Comparison of ENCODE assay signal across 9 cellular contexts in the genomic region with DNA sequence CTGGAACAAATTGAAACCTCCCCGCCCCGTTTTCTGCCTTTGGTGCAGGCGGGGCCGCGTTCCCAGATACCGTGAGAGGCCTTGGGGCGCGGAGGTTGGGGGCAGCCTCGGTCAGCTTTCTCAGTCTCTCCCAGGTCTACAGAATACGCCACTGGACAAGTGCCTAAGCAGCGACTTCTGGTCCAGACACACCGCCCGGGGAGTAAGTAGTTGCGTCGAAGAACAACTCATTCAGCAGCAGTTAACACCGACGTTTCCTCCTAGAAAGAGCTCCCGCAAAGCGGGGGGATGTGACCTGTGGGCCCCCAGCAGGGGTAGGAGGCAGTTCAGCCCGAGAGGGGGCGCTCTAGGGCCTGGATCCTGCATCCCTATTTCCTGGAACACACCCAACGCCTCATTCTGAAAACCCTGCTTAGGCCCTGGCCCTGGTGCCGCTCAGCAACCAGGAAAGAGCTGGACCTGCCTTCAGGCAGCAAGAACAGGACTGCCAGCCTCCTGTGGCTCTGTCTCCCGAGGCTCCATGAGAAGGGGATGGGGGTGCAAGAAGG. TPM values are rescaled to one million over a fixed set of nuclear protein-coding genes. Genes with fewer than 3 reads are reported as not detected.
DNase-seq lines count a peak whose midpoint lies in the region; ATAC-seq and TF ChIP-seq lines count a peak whose summit lies in the region.
"Had no signal": no experiment of that assay in that cellular context is flagged by ENCODE, and none has a peak within 500 bp of the region (broad histone marks: within the 10 kb centered on the region; RNA-seq: fewer than 3 reads in every experiment).

No MANE protein-coding gene starts in this region.

- H3K4me3 Mint-ChIP-seq in activated CD4-positive, alpha-beta T cell treated with anti-CD3 and anti-CD28 coated beads, Interleukin-2, amount 10 ng/mL, durations not matched to agents 24 days and 14 days, result peak overlapping the region; percentile 53
- H3K4me3 Mint-ChIP-seq in T-helper 17 cell, result peak overlapping the region; percentile 77
- peak overlapping the region; percentile 59 to 67 for H3K4me3 Mint-ChIP-seq in stimulated activated naive B cell treated with anti-CD40 and anti-IgM and Interleukin-4, amounts not matched to agents 10 μg/mL and 1 μg/mL and 100 μg/mL, for 72 hours

- no peaks in the 10 kb centered on the region for H3K36me3 ChIP-seq in hepatocyte (replicated peaks; ENCODE audit: insufficient read depth, low read depth)

- intact Hi-C loops in activated CD4-positive, alpha-beta T cell treated with anti-CD3 and anti-CD28 coated beads, Interleukin-2, amount 10 ng/mL, durations not matched to agents 24 days and 14 days (cut with micrococcal nuclease), result no loop called here

- H3K9me2 ChIP-seq in hepatocyte (replicated peaks; ENCODE audit: insufficient read depth), result no peaks in the 10 kb centered on the region

- H3K4me1 ChIP-seq in hepatocyte (ENCODE audit: insufficient read depth), result peaks cover 18% of the 10 kb centered on the region

- H3K27ac Mint-ChIP-seq in activated CD4-positive, alpha-beta T cell treated with anti-CD3 and anti-CD28 coated beads, Interleukin-2, amount 10 ng/mL, durations not matched to agents 24 days and 14 days, result peak overlapping the region; percentile 58
- H3K27ac Mint-ChIP-seq in T-helper 17 cell, result peak overlapping the region; percentile 68
- peak overlapping the region; percentile 79 for H3K27ac Mint-ChIP-seq in stimulated activated naive B cell treated with anti-CD40 and anti-IgM and Interleukin-4, amounts not matched to agents 10 μg/mL and 1 μg/mL and 100 μg/mL, for 72 hours

- peak; percentile 59 for DNase-seq in activated CD4-positive, alpha-beta T cell treated with anti-CD3 and anti-CD28 coated beads, Interleukin-2, amount 10 ng/mL, durations not matched to agents 24 days and 14 days
- no peak for DNase-seq in activated CD4-positive, alpha-beta T cell treated with anti-CD3 and anti-CD28 coated beads, Interleukin-2, amount 50 U/mL, for 1 hour
- DNase-seq in T-helper 17 cell (no peak), hepatocyte (ENCODE audit: low spot score) (no peak), NCI-H2107 treated with DMSO at 0.1 percent for 48 hours (lab: John Stamatoyannopoulos, UW; ENCODE audit: unreplicated experiment) (no peak), RKO (ENCODE audit: low spot score) (no peak), epidermal melanocyte (ENCODE audit: insufficient read length, low spot score) (no peak)
- DNase-seq in stimulated activated naive B cell treated with anti-CD40 and anti-IgM and Interleukin-4, amounts not matched to agents 10 μg/mL and 1 μg/mL and 100 μg/mL, for 72 hours, result no peak
- DNase-seq: T1000 had no signal

- no peak for ATAC-seq in T-helper 17 cell
- ATAC-seq in stimulated activated naive B cell treated with anti-CD40 and anti-IgM and Interleukin-4, amounts not matched to agents 10 μg/mL and 1 μg/mL and 100 μg/mL, for 72 hours (replicated peaks), result no peak

- H3K36me3 Mint-ChIP-seq in activated CD4-positive, alpha-beta T cell treated with anti-CD3 and anti-CD28 coated beads, Interleukin-2, amount 10 ng/mL, durations not matched to agents 24 days and 14 days (ENCODE audit: low read depth), result peaks cover 16% of the 10 kb centered on the region
- H3K36me3 Mint-ChIP-seq in T-helper 17 cell (ENCODE audit: low read depth), result peaks cover 16% of the 10 kb centered on the region
- peaks cover 19 to 29% of the 10 kb centered on the region in 2 donors for H3K36me3 Mint-ChIP-seq in stimulated activated naive B cell treated with anti-CD40 and anti-IgM and Interleukin-4, amounts not matched to agents 10 μg/mL and 1 μg/mL and 100 μg/mL, for 72 hours

- H3K9me3 ChIP-seq in T-helper 17 cell (ENCODE audit: control insufficient read depth, low read length, poor library complexity, severe bottlenecking) (peaks cover 11% of the 10 kb centered on the region), hepatocyte (ENCODE audit: low read depth) (no peaks in the 10 kb centered on the region)

- TF ChIP-seq CTCF in hepatocyte (IDR thresholded peaks at IDR 0.05; ENCODE audit: poor library complexity), result peak; percentile 12

- H4K20me1 ChIP-seq in hepatocyte (ENCODE audit: insufficient read depth, poor library complexity, severe bottlenecking), result no peaks in the 10 kb centered on the region

- no peak overlapping the region for H3K27ac ChIP-seq in hepatocyte

- peak overlapping the region; percentile 71 for H3K4me2 ChIP-seq in hepatocyte

- peaks cover 100% of the 10 kb centered on the region for H3K27me3 ChIP-seq in hepatocyte

- H3K4me3 ChIP-seq in hepatocyte, result no peak overlapping the region

- no peak overlapping the region for H2AFZ ChIP-seq in hepatocyte

- H3K4me1 Mint-ChIP-seq in activated CD4-positive, alpha-beta T cell treated with anti-CD3 and anti-CD28 coated beads, Interleukin-2, amount 10 ng/mL, durations not matched to agents 24 days and 14 days, result peaks cover 34% of the 10 kb centered on the region
- H3K4me1 Mint-ChIP-seq in T-helper 17 cell, result peaks cover 40% of the 10 kb centered on the region
- H3K4me1 Mint-ChIP-seq in stimulated activated naive B cell treated with anti-CD40 and anti-IgM and Interleukin-4, amounts not matched to agents 10 μg/mL and 1 μg/mL and 100 μg/mL, for 72 hours, result peaks cover 32 to 54% of the 10 kb centered on the region in 2 donors

- no peaks in the 10 kb centered on the region for H3K79me2 ChIP-seq in hepatocyte

- H3K27me3 Mint-ChIP-seq in activated CD4-positive, alpha-beta T cell treated with anti-CD3 and anti-CD28 coated beads, Interleukin-2, amount 10 ng/mL, durations not matched to agents 24 days and 14 days, result peaks cover 96% of the 10 kb centered on the region
- H3K27me3 Mint-ChIP-seq in T-helper 17 cell, result peaks cover 91% of the 10 kb centered on the region
- peaks cover 90 to 100% of the 10 kb centered on the region in 2 donors for H3K27me3 Mint-ChIP-seq in stimulated activated naive B cell treated with anti-CD40 and anti-IgM and Interleukin-4, amounts not matched to agents 10 μg/mL and 1 μg/mL and 100 μg/mL, for 72 hours

- 3% methylated on average over 24 of the region's 24 CpGs for WGBS in hepatocyte (ENCODE audit: low lambda C conversion rate, missing lambda C conversion rate)

- H3K9me3 Mint-ChIP-seq in activated CD4-positive, alpha-beta T cell treated with anti-CD3 and anti-CD28 coated beads, Interleukin-2, amount 10 ng/mL, durations not matched to agents 24 days and 14 days, result peaks cover 35% of the 10 kb centered on the region
- H3K9me3 Mint-ChIP-seq in stimulated activated naive B cell treated with anti-CD40 and anti-IgM and Interleukin-4, amounts not matched to agents 10 μg/mL and 1 μg/mL and 100 μg/mL, for 72 hours, result peaks cover 3 to 18% of the 10 kb centered on the region in 2 donors

RNA-seq across cellular contexts. Expression of gene BARHL2, which starts 6.5 kb away (rescaled TPM):
- total RNA-seq in activated CD4-positive, alpha-beta T cell treated with anti-CD3 and anti-CD28 coated beads, Interleukin-2, amount 10 ng/mL, durations not matched to agents 24 days and 14 days, result not detected in 2 replicates
- total RNA-seq in T-helper 17 cell (not detected), hepatocyte (not detected in 2 replicates)
- polyA plus RNA-seq in hepatocyte, result not detected in 2 replicates
